ENCODE assay signal across 24 cellular contexts in genomic region chr19:2590630-2591399, GRCh38.
"Had no signal": no experiment of that assay in that cellular context is flagged by ENCODE, and none has a peak within 500 bp of the region (broad histone marks: within the 10 kb centered on the region; RNA-seq: fewer than 3 reads in every experiment).

No MANE protein-coding gene starts in this region.

- H3K9me3 ChIP-seq: gastroesophageal sphincter, left lung, lower lobe of right lung, neutrophil, thoracic aorta had no signal

- H3K27me3 ChIP-seq: gastroesophageal sphincter, left lung, neutrophil had no signal

- H3K36me3 ChIP-seq: gastroesophageal sphincter, left lung, lower lobe of right lung, neutrophil, thoracic aorta had no signal

- ATAC-seq: activated CD8-positive, alpha-beta memory T cell treated with anti-CD3 and anti-CD28 coated beads, Interleukin-2, amount 10 ng/mL, durations not matched to agents 7 days and 5 days; activated CD8-positive, alpha-beta T cell treated with anti-CD3 and anti-CD28 coated beads, Interleukin-2, amount 10 ng/mL, durations not matched to agents 7 days and 5 days; activated naive CD8-positive, alpha-beta T cell treated with anti-CD3 and anti-CD28 coated beads, Interleukin-2, amount 50 U/mL, for 24 hours; gastroesophageal sphincter; left lung; lower lobe of right lung had no signal

- H3K4me1 ChIP-seq: left lung, lower lobe of right lung had no signal

- H3K4me3 ChIP-seq: gastroesophageal sphincter, left lung, lower lobe of right lung, thoracic aorta had no signal

- H3K9me3 Mint-ChIP-seq: activated B cell treated with CpG ODN at 0.5 μM for 24 hours; activated naive CD4-positive, alpha-beta T cell treated with anti-CD3 and anti-CD28 coated beads, Interleukin-2, amount 50 U/mL, for 24 hours; activated T-helper 2 cell treated with anti-CD3 and anti-CD28 coated beads, Interferon-gamma antibody, Interleukin-2, Interleukin-4, amounts not matched to agents 10 μg/mL and 5 μg/mL and 100 μg/mL, durations not matched to agents 14 hours and 24 hours and 36 hours; nephron had no signal

- H3K27me3 Mint-ChIP-seq: activated B cell treated with CpG ODN at 0.5 μM for 24 hours; activated naive CD4-positive, alpha-beta T cell treated with anti-CD3 and anti-CD28 coated beads, Interleukin-2, amount 50 U/mL, for 24 hours had no signal

- H3K27ac ChIP-seq: gastroesophageal sphincter, left lung, lower lobe of right lung, neutrophil, thoracic aorta had no signal

- H3K4me1 Mint-ChIP-seq: activated CD8-positive, alpha-beta memory T cell treated with anti-CD3 and anti-CD28 coated beads, Interleukin-2, amount 10 ng/mL, durations not matched to agents 7 days and 5 days; activated naive CD4-positive, alpha-beta T cell treated with anti-CD3 and anti-CD28 coated beads, Interleukin-2, amount 50 U/mL, for 24 hours; immature natural killer cell had no signal

- H3K36me3 Mint-ChIP-seq: activated naive CD4-positive, alpha-beta T cell treated with anti-CD3 and anti-CD28 coated beads, Interleukin-2, amount 50 U/mL, for 24 hours had no signal

- DNase-seq: activated B cell treated with CpG ODN at 0.5 μM for 24 hours; activated CD4-positive, alpha-beta T cell treated with anti-CD3 and anti-CD28 coated beads, Interleukin-2, amount 50 U/mL, for 1 hour; activated CD8-positive, alpha-beta memory T cell treated with anti-CD3 and anti-CD28 coated beads, Interleukin-2, amount 10 ng/mL, durations not matched to agents 7 days and 5 days; activated CD8-positive, alpha-beta T cell treated with anti-CD3 and anti-CD28 coated beads, Interleukin-2, amount 10 ng/mL, durations not matched to agents 7 days and 5 days; activated naive CD8-positive, alpha-beta T cell treated with anti-CD3 and anti-CD28 coated beads, Interleukin-2, amount 50 U/mL, for 24 hours; activated T-cell treated with anti-CD3 and anti-CD28 coated beads, Interleukin-2, amount 50 U/mL, for 48 hours; central memory CD4-positive, alpha-beta T cell; immature natural killer cell; left lung; lower lobe of right lung; mesendoderm; stimulated activated CD4-positive, alpha-beta T cell treated with anti-CD3 and anti-CD28 coated beads, Interleukin-15, amount 100 ng/mL, for 24 hours; stimulated activated CD4-positive, alpha-beta T cell treated with anti-CD3 and anti-CD28 coated beads, Interleukin-2, amount 100 ng/mL, for 24 hours; stimulated activated naive CD4-positive, alpha-beta T cell treated with Interleukin-2 at 50 U/mL for 16 hours; T-helper 2 cell; trophoblast cell had no signal

- H3K27ac Mint-ChIP-seq: activated CD8-positive, alpha-beta memory T cell treated with anti-CD3 and anti-CD28 coated beads, Interleukin-2, amount 10 ng/mL, durations not matched to agents 7 days and 5 days; activated CD8-positive, alpha-beta T cell treated with anti-CD3 and anti-CD28 coated beads, Interleukin-2, amount 10 ng/mL, durations not matched to agents 7 days and 5 days; activated naive CD4-positive, alpha-beta T cell treated with anti-CD3 and anti-CD28 coated beads, Interleukin-2, amount 50 U/mL, for 24 hours; activated naive CD8-positive, alpha-beta T cell treated with anti-CD3 and anti-CD28 coated beads, Interleukin-2, amount 50 U/mL, for 24 hours; activated T-helper 2 cell treated with anti-CD3 and anti-CD28 coated beads, Interferon-gamma antibody, Interleukin-2, Interleukin-4, amounts not matched to agents 10 μg/mL and 5 μg/mL and 100 μg/mL, durations not matched to agents 14 hours and 24 hours and 36 hours; immature natural killer cell had no signal

- FAIRE-seq: endothelial cell of umbilical vein, urothelium cell line had no signal

- H3K4me3 Mint-ChIP-seq: activated B cell treated with CpG ODN at 0.5 μM for 24 hours; activated CD8-positive, alpha-beta memory T cell treated with anti-CD3 and anti-CD28 coated beads, Interleukin-2, amount 10 ng/mL, durations not matched to agents 7 days and 5 days; activated CD8-positive, alpha-beta T cell treated with anti-CD3 and anti-CD28 coated beads, Interleukin-2, amount 10 ng/mL, durations not matched to agents 7 days and 5 days; activated naive CD4-positive, alpha-beta T cell treated with anti-CD3 and anti-CD28 coated beads, Interleukin-2, amount 50 U/mL, for 24 hours; activated naive CD8-positive, alpha-beta T cell treated with anti-CD3 and anti-CD28 coated beads, Interleukin-2, amount 50 U/mL, for 24 hours; immature natural killer cell had no signal
